ENCODE assay signal across 1 cellular context in genomic region chr11:31656051-31656450, GRCh38.
TF ChIP-seq lines count a peak whose summit lies in the region.

No MANE protein-coding gene starts in this region.

TF ChIP-seq in IMR-90, 13 proteins besides CTCF, POLR2A, EP300 and RAD21 (continued from another document):
- no peak for TF ChIP-seq ELK1 (IDR thresholded peaks at IDR 0.05; ENCODE audit: borderline replicate concordance, low read depth, low read length)
- TF ChIP-seq CHD1 (IDR thresholded peaks at IDR 0.05; ENCODE audit: low read depth, low read length): no peak
- no peak for TF ChIP-seq MAFK (IDR thresholded peaks at IDR 0.05; ENCODE audit: low read depth, low read length)
TF ChIP-seq in IMR-90: peak in this region for 0.
